Comparison of ENCODE assay signal across 8 cellular contexts in the genomic region with DNA sequence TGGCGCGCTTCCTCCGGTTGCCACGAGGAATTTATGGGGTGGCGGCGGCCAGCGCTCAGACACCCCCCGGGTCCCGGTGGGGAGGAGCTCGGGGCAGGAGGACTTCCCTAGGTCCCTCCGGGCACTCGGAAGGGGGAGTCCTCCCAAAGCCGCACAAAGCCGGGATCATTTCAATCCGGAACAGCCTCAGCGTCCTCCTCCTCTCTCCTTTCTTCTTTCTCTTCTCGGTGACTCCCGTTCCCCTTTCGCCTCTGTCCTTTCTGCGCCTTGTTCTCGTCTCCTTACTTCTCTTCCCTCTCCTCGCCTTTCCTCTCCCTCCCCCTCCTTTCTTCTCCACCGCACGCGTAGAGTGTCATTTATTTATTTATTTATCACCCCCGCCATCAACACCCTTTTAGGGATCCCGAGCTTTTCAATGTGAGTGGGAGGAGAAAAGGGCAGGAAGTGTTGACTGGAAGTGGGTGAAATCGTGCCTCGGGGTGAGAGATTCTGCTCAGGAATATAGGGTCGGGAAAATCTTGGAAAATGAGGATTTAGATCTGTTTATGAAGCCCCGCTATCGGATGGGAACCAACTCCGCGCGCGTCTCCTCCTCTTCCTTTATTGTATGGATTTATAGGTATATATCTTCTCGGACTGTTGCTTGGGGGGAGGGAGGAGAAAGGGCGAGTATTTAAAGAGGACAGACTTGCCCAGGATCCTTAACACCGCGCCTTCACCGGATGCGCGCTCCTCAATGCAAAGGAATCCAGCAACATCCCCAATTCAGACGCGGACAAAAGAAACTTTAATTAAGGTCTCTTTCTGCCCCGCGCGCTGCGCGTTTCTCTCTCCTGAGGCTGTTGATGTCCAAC. TPM values are rescaled to one million over a fixed set of nuclear protein-coding genes. Genes with fewer than 3 reads are reported as not detected.
A peak's percentile ranks its signal among the peaks of the same experiment; 100 is the strongest.
DNase-seq lines count a peak whose midpoint lies in the region; ATAC-seq and TF ChIP-seq lines count a peak whose summit lies in the region.

No MANE protein-coding gene starts in this region.

- no peaks in the 10 kb centered on the region for H3K9me3 Mint-ChIP-seq in stimulated activated naive CD8-positive, alpha-beta T cell treated with anti-CD3 and anti-CD28 coated beads, Interleukin-15, Interleukin-2, amounts not matched to agents 100 ng/mL and 50 ng/mL, for 24 hours
- no peaks in the 10 kb centered on the region for H3K9me3 Mint-ChIP-seq in MCF 10A (ENCODE audit: unreplicated experiment)

- CTCF ChIA-PET in MCF 10A (lab: Yijun Ruan, JAX): interaction anchor here (0.5 to 14.6 kb wide), 14 partner anchors 9 to 603 kb away, joined by 3 to 121 read pairs (median 4); no protein-coding TSS in a partner anchor

- no TSS peak for BruUV-seq in MCF 10A (replicated peaks; lab: Mats Ljungman, UMichigan)

- H3K4me1 Mint-ChIP-seq in stimulated activated naive CD8-positive, alpha-beta T cell treated with anti-CD3 and anti-CD28 coated beads, Interleukin-15, Interleukin-2, amounts not matched to agents 100 ng/mL and 50 ng/mL, for 24 hours (ENCODE audit: low read depth): peaks cover 39% of the 10 kb centered on the region
- peaks cover 16% of the 10 kb centered on the region for H3K4me1 Mint-ChIP-seq in MCF 10A (ENCODE audit: insufficient read depth, unreplicated experiment)

- DNase-seq in stimulated activated naive CD8-positive, alpha-beta T cell treated with anti-CD3 and anti-CD28 coated beads, Interleukin-15, Interleukin-2, amounts not matched to agents 100 U/mL and 50 U/mL, for 24 hours: no peak
- DNase-seq in MCF 10A (ENCODE audit: unreplicated experiment) (peak; percentile 55), kidney glomerular epithelial cell (lab: John Stamatoyannopoulos, UW) (peak; percentile 76), substantia nigra (lab: John Stamatoyannopoulos, UW) (peak in 8 of 49 donors; percentile 10 to 36 (median 26)), NK-92 (lab: John Stamatoyannopoulos, UW; ENCODE audit: unreplicated experiment) (no peak)
- no peak for DNase-seq in stimulated activated CD4-positive, alpha-beta T cell treated with anti-CD3 and anti-CD28 coated beads, Interleukin-4, amount 100 ng/mL, for 4 hours

- POLR2A ChIA-PET in MCF 10A (lab: Yijun Ruan, JAX): interaction anchor here (0.6 to 18.0 kb wide), 16 partner anchors 8 to 280 kb away, joined by 3 to 710 read pairs (median 4); no protein-coding TSS in a partner anchor

- H3K27ac ChIP-seq in substantia nigra (ENCODE audit: low read depth, low read length, poor library complexity, severe bottlenecking): peak overlapping the region; percentile 22

- H3K27ac Mint-ChIP-seq in stimulated activated naive CD8-positive, alpha-beta T cell treated with anti-CD3 and anti-CD28 coated beads, Interleukin-15, Interleukin-2, amounts not matched to agents 100 ng/mL and 50 ng/mL, for 24 hours: no peak overlapping the region
- peak overlapping the region; percentile 62 for H3K27ac Mint-ChIP-seq in MCF 10A (ENCODE audit: low read depth, unreplicated experiment)

- ATAC-seq in stimulated activated naive CD8-positive, alpha-beta T cell treated with anti-CD3 and anti-CD28 coated beads, Interleukin-15, Interleukin-2, amounts not matched to agents 100 U/mL and 50 U/mL, for 24 hours: no peak
- ATAC-seq in GM21381 (IDR thresholded peaks at IDR 0.05; ENCODE audit: unreplicated experiment): no peak

- TF ChIP-seq CTCF in MCF 10A (IDR thresholded peaks at IDR 0.05; ENCODE audit: unreplicated experiment): no peak

- intact Hi-C loops in MCF 10A (cut with micrococcal nuclease): loop anchor here (2.0 to 10.0 kb wide), 5 partner anchors 64 to 434 kb away; no protein-coding TSS in a partner anchor

- peaks cover 83% of the 10 kb centered on the region for H3K27me3 Mint-ChIP-seq in stimulated activated naive CD8-positive, alpha-beta T cell treated with anti-CD3 and anti-CD28 coated beads, Interleukin-15, Interleukin-2, amounts not matched to agents 100 ng/mL and 50 ng/mL, for 24 hours
- H3K27me3 Mint-ChIP-seq in MCF 10A (ENCODE audit: insufficient read depth, unreplicated experiment): no peaks in the 10 kb centered on the region

- no peaks in the 10 kb centered on the region for H3K36me3 Mint-ChIP-seq in stimulated activated naive CD8-positive, alpha-beta T cell treated with anti-CD3 and anti-CD28 coated beads, Interleukin-15, Interleukin-2, amounts not matched to agents 100 ng/mL and 50 ng/mL, for 24 hours (ENCODE audit: low read depth)
- peaks cover 6% of the 10 kb centered on the region for H3K36me3 Mint-ChIP-seq in MCF 10A (ENCODE audit: insufficient read depth, unreplicated experiment)

- H3K4me3 Mint-ChIP-seq in stimulated activated naive CD8-positive, alpha-beta T cell treated with anti-CD3 and anti-CD28 coated beads, Interleukin-15, Interleukin-2, amounts not matched to agents 100 ng/mL and 50 ng/mL, for 24 hours: peak overlapping the region; percentile 49
- peak overlapping the region; percentile 84 for H3K4me3 Mint-ChIP-seq in MCF 10A (ENCODE audit: unreplicated experiment)

RNA-seq across cellular contexts. Expression of gene ZNF462, which starts 2.0 kb away (rescaled TPM):
- total RNA-seq in MCF 10A (2022): 45.7 and 47.2 TPM in 2 replicates

Comparison
In these comparisons a context has a peak if more than half of its experiments do, and no peak if none do; other contexts are left out.
1. DNase-seq: peak in MCF 10A (single experiment) and kidney glomerular epithelial cell (single experiment); none in stimulated activated naive CD8-positive, alpha-beta T cell treated with anti-CD3 and anti-CD28 coated beads, Interleukin-15, Interleukin-2, amounts not matched to agents 100 U/mL and 50 U/mL, for 24 hours (single experiment), stimulated activated CD4-positive, alpha-beta T cell treated with anti-CD3 and anti-CD28 coated beads, Interleukin-4, amount 100 ng/mL, for 4 hours (0 of 2) and NK-92 (single experiment).